11 cellular contexts compared by ENCODE assay signal in genomic region chr21:44302573-44303401, GRCh38. TPM values are rescaled to one million over a fixed set of nuclear protein-coding genes. Genes with fewer than 3 reads are reported as not detected.
DNase-seq lines count a peak whose midpoint lies in the region; ATAC-seq, FAIRE-seq and TF ChIP-seq lines count a peak whose summit lies in the region.
"Not testable (repeated sequence)": the region's sequence is repeated elsewhere in the genome, so short reads cannot be mapped to it uniquely, and the experiment has no call there.
"Had no signal": no experiment of that assay in that cellular context is flagged by ENCODE, and none has a peak within 500 bp of the region (broad histone marks: within the 10 kb centered on the region; RNA-seq: fewer than 3 reads in every experiment).

No MANE protein-coding gene starts in this region.

- CTCF ChIA-PET in Panc1 (lab: Charles Lee) = interaction anchor here (0.7 kb wide), 1 partner anchor 45 kb away, joined by 8 read pairs; no protein-coding TSS in a partner anchor
- CTCF ChIA-PET in activated CD8-positive, alpha-beta T cell treated with anti-CD3 and anti-CD28 coated beads for 36 hours (lab: Charles Lee) = not testable (repeated sequence)

- BruUV-seq in Panc1 (replicated peaks; lab: Mats Ljungman, UMichigan) = not testable (repeated sequence)

- in situ Hi-C loops in Panc1 (cut with HindIII; ENCODE audit: low pct_unique_long_range_greater_than_20kb, low sequenced_read_pairs) = not testable (repeated sequence)

- H3K9me3 ChIP-seq in DND-41 (ENCODE audit: insufficient read depth, low read length, severe bottlenecking); Karpas-422 (ENCODE audit: low read length); Panc1 (ENCODE audit: control insufficient read depth, insufficient read depth, low read depth, low read length); kidney (ENCODE audit: control insufficient read depth in 1 of 2, low read length in 2 of 2); upper lobe of left lung: not testable (repeated sequence)

- WGBS in upper lobe of left lung, 2 donors = 69 to 80% methylated on average over 18 to 23 of the region's 23 CpGs

- not testable (repeated sequence) for H3K9ac ChIP-seq in DND-41 (ENCODE audit: low read depth, low read length)
- H3K9ac ChIP-seq in Karpas-422 (ENCODE audit: low read length) = peak overlapping the region; percentile 80; the same call in 1 of the 2 replicates
- peak overlapping the region in 1 of 2 donors; percentile 81 for H3K9ac ChIP-seq in kidney (ENCODE audit: low read length in 2 of 2)

- not testable (repeated sequence) for FAIRE-seq in kidney (lab: Jason Lieb, UNC)

- peaks cover 68% of the 10 kb centered on the region for H3K79me2 ChIP-seq in DND-41 (ENCODE audit: insufficient read depth, low read length)
- peaks cover 66% of the 10 kb centered on the region for H3K79me2 ChIP-seq in Karpas-422 (ENCODE audit: low read length)

- H3K36me3 Mint-ChIP-seq in activated CD8-positive, alpha-beta T cell treated with anti-CD3 and anti-CD28 coated beads for 36 hours (ENCODE audit: low read depth) = peaks cover 12% of the 10 kb centered on the region
- H3K36me3 Mint-ChIP-seq in neural crest cell (ENCODE audit: low read depth) = not testable (repeated sequence)

- TF ChIP-seq POLR2A in upper lobe of left lung (IDR thresholded peaks at IDR 0.05) = not testable (repeated sequence)

- H3K9me2 ChIP-seq in Karpas-422 (replicated peaks; ENCODE audit: insufficient read depth, low read length) = not testable (repeated sequence)

- H3K27me3 ChIP-seq in DND-41 (ENCODE audit: insufficient read depth, low read length, poor library complexity); Karpas-422 (ENCODE audit: low read length); Panc1 (ENCODE audit: control insufficient read depth, insufficient read depth, low read length); upper lobe of left lung: not testable (repeated sequence)

- not testable (repeated sequence) for H3K27ac Mint-ChIP-seq in activated CD8-positive, alpha-beta T cell treated with anti-CD3 and anti-CD28 coated beads for 36 hours; neural crest cell (ENCODE audit: unreplicated experiment)

- H3K27me3 Mint-ChIP-seq in activated CD8-positive, alpha-beta T cell treated with anti-CD3 and anti-CD28 coated beads for 36 hours; neural crest cell (ENCODE audit: low read depth): not testable (repeated sequence)

- TF ChIP-seq EP300 in upper lobe of left lung (IDR thresholded peaks at IDR 0.05) = not testable (repeated sequence)

- H3K4me2 ChIP-seq in DND-41 (ENCODE audit: insufficient read depth, low read length) = peak overlapping the region; percentile 5; the same call in 1 of the 2 replicates
- H3K4me2 ChIP-seq in Karpas-422 (ENCODE audit: low read depth, low read length, poor library complexity, severe bottlenecking) = peak overlapping the region; percentile 88

- H4K20me1 ChIP-seq in DND-41 (ENCODE audit: insufficient read depth, low read length) (peaks cover 62% of the 10 kb centered on the region), Karpas-422 (ENCODE audit: insufficient read depth, low read depth, low read length) (peaks cover 55% of the 10 kb centered on the region)

- not testable (repeated sequence) for DNase-seq in DND-41; Panc1 (ENCODE audit: low read depth, low spot score); kidney; neural crest cell (ENCODE audit: low read depth, low spot score)
- DNase-seq in Karpas-422 = peak; percentile 59
- peak; percentile 21 for DNase-seq in activated CD8-positive, alpha-beta T cell treated with anti-CD3 and anti-CD28 coated beads for 36 hours
- peak; percentile 49 for DNase-seq in cerebellar cortex (ENCODE audit: low spot score)
- DNase-seq in upper lobe of left lung = peak; percentile 24 to 39

- TF ChIP-seq CTCF in DND-41 (IDR thresholded peaks at IDR 0.05; ENCODE audit: borderline replicate concordance, extremely low read depth, low read length, poor library complexity, severe bottlenecking) = peak; percentile 20
- TF ChIP-seq CTCF in Panc1 (IDR thresholded peaks at IDR 0.05) = peak; percentile 67
- not testable (repeated sequence) for TF ChIP-seq CTCF in activated CD8-positive, alpha-beta T cell treated with anti-CD3 and anti-CD28 coated beads for 36 hours (IDR thresholded peaks at IDR 0.05); kidney (IDR thresholded peaks at IDR 0.05; ENCODE audit: borderline replicate concordance, extremely low read depth, insufficient read depth); neural crest cell (conservative IDR thresholded peaks at IDR 0.05); upper lobe of left lung (IDR thresholded peaks at IDR 0.05)

- not testable (repeated sequence) for H2AFZ ChIP-seq in DND-41 (ENCODE audit: low read depth, low read length); Karpas-422 (ENCODE audit: low read length)

- not testable (repeated sequence) for H3K27ac ChIP-seq in DND-41 (ENCODE audit: low read length); Karpas-422 (ENCODE audit: low read length); Panc1 (ENCODE audit: low read length)
- peak overlapping the region; percentile 72 to 96 for H3K27ac ChIP-seq in kidney (ENCODE audit: low read depth in 2 of 2, low read length in 2 of 2)
- H3K27ac ChIP-seq in upper lobe of left lung = peak overlapping the region in 2 of 4 donors; percentile 95 to 98

- intact Hi-C loops in Panc1 (cut with micrococcal nuclease; ENCODE audit: unreplicated experiment); activated CD8-positive, alpha-beta T cell treated with anti-CD3 and anti-CD28 coated beads for 36 hours (cut with micrococcal nuclease); kidney (cut with DNase I): not testable (repeated sequence)

- POLR2A ChIA-PET in Panc1 (lab: Charles Lee) = not testable (repeated sequence)
- POLR2A ChIA-PET in activated CD8-positive, alpha-beta T cell treated with anti-CD3 and anti-CD28 coated beads for 36 hours (lab: Charles Lee) = interaction anchor here (1.1 to 1.3 kb wide), 2 partner anchors 12 to 15 kb away, joined by 3 read pairs; no protein-coding TSS in a partner anchor

- H3K36me3 ChIP-seq in DND-41 (ENCODE audit: insufficient read depth, low read length) = peaks cover 40% of the 10 kb centered on the region
- H3K36me3 ChIP-seq in Karpas-422 (ENCODE audit: insufficient read depth, low read length); Panc1 (ENCODE audit: control insufficient read depth, insufficient read depth, low read length); kidney (ENCODE audit: control insufficient read depth in 1 of 2, insufficient read depth in 2 of 2, low read length in 2 of 2): not testable (repeated sequence)
- H3K36me3 ChIP-seq in upper lobe of left lung = peaks cover 0 to 10% (median 4%) of the 10 kb centered on the region in 4 donors

- not testable (repeated sequence) for H3K4me3 ChIP-seq in DND-41 (ENCODE audit: low read depth in 1 of 2, low read length in 2 of 2); Panc1 (ENCODE audit: low read depth in 2 of 2, low read length in 2 of 2); upper lobe of left lung
- H3K4me3 ChIP-seq in Karpas-422 (ENCODE audit: low read length) (peak overlapping the region; percentile 92; the same call in 1 of the 2 replicates), kidney (ENCODE audit: low read length in 2 of 2) (peak overlapping the region in 1 of 2 donors; percentile 77)

- ATAC-seq in DND-41 (ENCODE audit: insufficient read depth, low read depth); Panc1; activated CD8-positive, alpha-beta T cell treated with anti-CD3 and anti-CD28 coated beads for 36 hours; upper lobe of left lung (ENCODE audit: low FRiP score in 2 of 2): not testable (repeated sequence)

- peak overlapping the region; percentile 11 for H3K4me3 Mint-ChIP-seq in activated CD8-positive, alpha-beta T cell treated with anti-CD3 and anti-CD28 coated beads for 36 hours
- H3K4me3 Mint-ChIP-seq in neural crest cell = peak overlapping the region; percentile 76

- not testable (repeated sequence) for H3K9me3 Mint-ChIP-seq in activated CD8-positive, alpha-beta T cell treated with anti-CD3 and anti-CD28 coated beads for 36 hours; neural crest cell

- H3K4me1 ChIP-seq in DND-41 (ENCODE audit: insufficient read depth, low read length) = peaks cover 35% of the 10 kb centered on the region
- H3K4me1 ChIP-seq in Karpas-422 (ENCODE audit: low read length) = peaks cover 28% of the 10 kb centered on the region
- H3K4me1 ChIP-seq in Panc1 (ENCODE audit: control insufficient read depth, insufficient read depth, low read length) = peaks cover 17% of the 10 kb centered on the region
- H3K4me1 ChIP-seq in kidney (ENCODE audit: control insufficient read depth in 1 of 2, insufficient read depth in 1 of 2, low read depth in 1 of 2, low read length in 2 of 2) = peaks cover 27 to 54% of the 10 kb centered on the region in 2 donors
- peaks cover 53 to 76% (median 61%) of the 10 kb centered on the region in 4 donors for H3K4me1 ChIP-seq in upper lobe of left lung

- H3K4me1 Mint-ChIP-seq in activated CD8-positive, alpha-beta T cell treated with anti-CD3 and anti-CD28 coated beads for 36 hours (ENCODE audit: low read depth) = peaks cover 48% of the 10 kb centered on the region
- H3K4me1 Mint-ChIP-seq in neural crest cell = peaks cover 37% of the 10 kb centered on the region

RNA-seq across cellular contexts. Expression of gene PFKL, which starts 2.9 kb away (rescaled TPM):
- 68.8 and 150 TPM in 2 replicates for total RNA-seq in Karpas-422 (2014; rRNA removed; shearing (Covaris generic); ENCODE audit: low replicate concordance)
- 70.1 TPM for total RNA-seq in Panc1 (2021; ENCODE audit: unreplicated experiment)
- 123 TPM for polyA plus RNA-seq in Panc1 (2012; ENCODE audit: insufficient read length)
- 100 to 1,000 TPM; 188 to 200 TPM for total RNA-seq in activated CD8-positive, alpha-beta T cell treated with anti-CD3 and anti-CD28 coated beads for 36 hours
- 197 TPM for total RNA-seq in kidney
- polyA plus RNA-seq in kidney (ENCODE audit: insufficient read depth, low read depth, low replicate concordance) = 155 TPM
- total RNA-seq in neural crest cell = 94.7 and 96.1 TPM in 2 replicates
- 100 to 1,000 TPM in 5 of 6 donors, 10 to 100 TPM in 1; 69.8 to 157 (median 135) TPM for total RNA-seq in upper lobe of left lung

RNA-seq across cellular contexts. Expression of gene AIRE, which starts 17.1 kb away (rescaled TPM):
- not detected in 2 replicates for total RNA-seq in Karpas-422 (2014; rRNA removed; shearing (Covaris generic); ENCODE audit: low replicate concordance)
- total RNA-seq in Panc1 (2021; ENCODE audit: unreplicated experiment) = not detected
- not detected for polyA plus RNA-seq in Panc1 (2012; ENCODE audit: insufficient read length)
- total RNA-seq in activated CD8-positive, alpha-beta T cell treated with anti-CD3 and anti-CD28 coated beads for 36 hours = not detected
- 0.25 TPM for total RNA-seq in kidney
- 0.09 TPM for polyA plus RNA-seq in kidney (ENCODE audit: insufficient read depth, low read depth, low replicate concordance)
- not detected in 2 replicates for total RNA-seq in neural crest cell
- not detected for total RNA-seq in upper lobe of left lung
- total RNA-seq: dermis blood vessel endothelial cell, posterior vena cava had no signal

RNA-seq across cellular contexts. Expression of gene CFAP410, which starts 36.4 kb away (rescaled TPM):
- total RNA-seq in Karpas-422 (2014; rRNA removed; shearing (Covaris generic); ENCODE audit: low replicate concordance) = 7.9 and 12.8 TPM in 2 replicates
- 11.8 TPM for total RNA-seq in Panc1 (2021; ENCODE audit: unreplicated experiment)
- polyA plus RNA-seq in Panc1 (2012; ENCODE audit: insufficient read length) = 21.0 TPM
- total RNA-seq in activated CD8-positive, alpha-beta T cell treated with anti-CD3 and anti-CD28 coated beads for 36 hours = 10 to 100 TPM; 17.2 TPM
- total RNA-seq in kidney = 23.3 TPM
- polyA plus RNA-seq in kidney (ENCODE audit: insufficient read depth, low read depth, low replicate concordance) = 45.3 TPM
- 23.9 and 24.6 TPM in 2 replicates for total RNA-seq in neural crest cell
- total RNA-seq in upper lobe of left lung = 10 to 100 TPM; 34.4 to 85.9 (median 48.4) TPM

RNA-seq across cellular contexts. Expression of gene DNMT3L, which starts 41.1 kb away (rescaled TPM):
- total RNA-seq in Karpas-422 (2014; rRNA removed; shearing (Covaris generic); ENCODE audit: low replicate concordance) = not detected in 2 replicates
- not detected for total RNA-seq in Panc1 (2021; ENCODE audit: unreplicated experiment)
- polyA plus RNA-seq in Panc1 (2012; ENCODE audit: insufficient read length) = not detected
- total RNA-seq in activated CD8-positive, alpha-beta T cell treated with anti-CD3 and anti-CD28 coated beads for 36 hours = not detected
- total RNA-seq in kidney = not detected
- 0.47 TPM for polyA plus RNA-seq in kidney (ENCODE audit: insufficient read depth, low read depth, low replicate concordance)
- total RNA-seq in neural crest cell = not detected in 2 replicates
- total RNA-seq in upper lobe of left lung = not detected
- total RNA-seq: dermis blood vessel endothelial cell, left cardiac atrium, posterior vena cava had no signal

RNA-seq across cellular contexts. Expression of gene TRPM2, which starts 50.6 kb away (rescaled TPM):
- total RNA-seq in Karpas-422 (2014; rRNA removed; shearing (Covaris generic); ENCODE audit: low replicate concordance) = 0.90 TPM in 1 of 2 replicates, not detected in the other
- total RNA-seq in Panc1 (2021; ENCODE audit: unreplicated experiment) (0.26 TPM), kidney (11.5 TPM), neural crest cell (not detected in 2 replicates), upper lobe of left lung (10 to 100 TPM in 4 of 6 donors, 1 to 10 TPM in 2; 2.2 to 37.7 (median 12.7) TPM)
- polyA plus RNA-seq in Panc1 (2012; ENCODE audit: insufficient read length) = 0.21 TPM
- 1 to 10 TPM; 2.6 to 3.7 TPM for total RNA-seq in activated CD8-positive, alpha-beta T cell treated with anti-CD3 and anti-CD28 coated beads for 36 hours
- 2.0 TPM for polyA plus RNA-seq in kidney (ENCODE audit: insufficient read depth, low read depth, low replicate concordance)
